In genomic region chr4:122086338-122086737, GRCh38 we compare ENCODE assay signal across 30 cellular contexts.
DNase-seq lines count a peak whose midpoint lies in the region; ATAC-seq, FAIRE-seq and TF ChIP-seq lines count a peak whose summit lies in the region.
"Had no signal": no experiment of that assay in that cellular context is flagged by ENCODE, and none has a peak within 500 bp of the region (broad histone marks: within the 10 kb centered on the region; RNA-seq: fewer than 3 reads in every experiment).

No MANE protein-coding gene starts in this region.

- no peak for TF ChIP-seq POLR2A in K562 (conservative IDR thresholded peaks at IDR 0.05)

- no peak overlapping the region for H4K8ac ChIP-seq in mesenchymal stem cell (ENCODE audit: low read length)

- no peak overlapping the region for H2AK5ac ChIP-seq in mesenchymal stem cell (ENCODE audit: low read length, severe bottlenecking)

- no peak overlapping the region for H3K4me2 ChIP-seq in K562 (ENCODE audit: insufficient read depth, low read length)
- H3K4me2 ChIP-seq in mesenchymal stem cell (ENCODE audit: low read length, poor library complexity, severe bottlenecking), result no peak overlapping the region
- H3K4me2 ChIP-seq: hepatocyte had no signal

- H2AFZ ChIP-seq in K562 (ENCODE audit: low read depth, low read length), result peak overlapping the region; percentile 23; the same call in 1 of the 2 replicates
- H2AFZ ChIP-seq in mesenchymal stem cell (ENCODE audit: low read depth, low read length), result no peak overlapping the region
- H2AFZ ChIP-seq: hepatocyte had no signal

- FAIRE-seq in K562 (lab: Jason Lieb, UNC), result no peak
- no peak for FAIRE-seq in HTR-8/SVneo (lab: Jason Lieb, UNC)
- FAIRE-seq: endothelial cell of umbilical vein, GM12892, HepG2 had no signal

- H3K18ac ChIP-seq in mesenchymal stem cell (ENCODE audit: low read depth in 1 of 2, low read length in 2 of 2), result no peak overlapping the region

- H3K9me3 ChIP-seq in K562 (replicated peaks; ENCODE audit: control insufficient read depth, insufficient read depth, low read depth, low read length) (no peaks in the 10 kb centered on the region), mesenchymal stem cell (ENCODE audit: control insufficient read depth, low read length) (no peaks in the 10 kb centered on the region)
- no peaks in the 10 kb centered on the region for H3K9me3 ChIP-seq in CD8-positive, alpha-beta T cell (ENCODE audit: low read length)
- H3K9me3 ChIP-seq: mucosa of descending colon, prostate gland, SJCRH30, tibial artery had no signal

- CTCF ChIA-PET in K562 (lab: Yijun Ruan, JAX; ENCODE audit: low intra/inter-chr PET ratio), result no interaction called here
- CTCF ChIA-PET in CD8-positive, alpha-beta T cell (lab: Charles Lee), result no interaction called here

- no peak overlapping the region for H2BK12ac ChIP-seq in mesenchymal stem cell (ENCODE audit: low read length in 2 of 2)

- H3K36me3 ChIP-seq in K562 (ENCODE audit: control insufficient read depth, insufficient read depth, low read length) (no peaks in the 10 kb centered on the region), mesenchymal stem cell (ENCODE audit: control insufficient read depth in 1 of 2, insufficient read depth in 2 of 2, low read depth in 1 of 2, low read length in 2 of 2) (no peaks in the 10 kb centered on the region)
- no peaks in the 10 kb centered on the region for H3K36me3 ChIP-seq in CD8-positive, alpha-beta T cell (ENCODE audit: insufficient read depth, low read length)
- H3K36me3 ChIP-seq: prostate gland, SJCRH30, tibial artery had no signal

- H3K9me1 ChIP-seq in K562 (ENCODE audit: control insufficient read depth, insufficient read depth, low read length), result no peaks in the 10 kb centered on the region

- no peaks in the 10 kb centered on the region for H3K79me1 ChIP-seq in mesenchymal stem cell (replicated peaks; ENCODE audit: low read length, poor library complexity, severe bottlenecking)

- no peak overlapping the region for H3K4me3 Mint-ChIP-seq in CD8-positive, alpha-beta T cell
- H3K4me3 Mint-ChIP-seq: activated naive CD4-positive, alpha-beta T cell treated with anti-CD3 and anti-CD28 coated beads, Interleukin-2, amount 10 ng/mL, durations not matched to agents 7 days and 5 days; CD4-positive, alpha-beta memory T cell; immature natural killer cell; neural crest cell; T-cell had no signal

- H2BK120ac ChIP-seq in mesenchymal stem cell (ENCODE audit: low read depth, low read length), result no peak overlapping the region

- no peak overlapping the region for H4K91ac ChIP-seq in mesenchymal stem cell (ENCODE audit: low read length)

- no peak for TF ChIP-seq EP300 in K562 (IDR thresholded peaks at IDR 0.05; ENCODE audit: low read length)

- no peak overlapping the region for H3K14ac ChIP-seq in mesenchymal stem cell (ENCODE audit: low read length in 2 of 2)

- no peak overlapping the region for H3K23ac ChIP-seq in mesenchymal stem cell (ENCODE audit: low read length in 2 of 2)

- no peaks in the 10 kb centered on the region for H3K9me3 Mint-ChIP-seq in CD8-positive, alpha-beta T cell
- H3K9me3 Mint-ChIP-seq: activated naive CD4-positive, alpha-beta T cell treated with anti-CD3 and anti-CD28 coated beads, Interleukin-2, amount 10 ng/mL, durations not matched to agents 7 days and 5 days; CD4-positive, alpha-beta memory T cell; neural crest cell; T-cell had no signal

- H3K9ac ChIP-seq in K562 (ENCODE audit: insufficient read depth in 1 of 2, low read depth in 2 of 2, low read length in 2 of 2) (no peak overlapping the region), mesenchymal stem cell (ENCODE audit: low read length) (no peak overlapping the region)

- POLR2A ChIA-PET in K562 (lab: Yijun Ruan, JAX), result no interaction called here
- POLR2A ChIA-PET in CD8-positive, alpha-beta T cell (lab: Charles Lee), result no interaction called here

- no peak overlapping the region for H2BK5ac ChIP-seq in mesenchymal stem cell (ENCODE audit: low read depth, low read length, poor library complexity, severe bottlenecking)

- H3K4ac ChIP-seq in mesenchymal stem cell (ENCODE audit: low read depth in 1 of 2, low read length in 2 of 2), result no peak overlapping the region

- intact Hi-C loops in K562 (cut with micrococcal nuclease), result no loop called here
- intact Hi-C loops in CD8-positive, alpha-beta T cell (cut with DNase I, micrococcal nuclease), result no loop called here

- H3K79me2 ChIP-seq in K562 (ENCODE audit: control insufficient read depth, insufficient read depth, low read length), result no peaks in the 10 kb centered on the region
- H3K79me2 ChIP-seq: hepatocyte had no signal

- no peak overlapping the region for H3K27ac Mint-ChIP-seq in CD8-positive, alpha-beta T cell
- H3K27ac Mint-ChIP-seq: activated naive CD4-positive, alpha-beta T cell treated with anti-CD3 and anti-CD28 coated beads, Interleukin-2, amount 10 ng/mL, durations not matched to agents 7 days and 5 days; immature natural killer cell; T-cell had no signal

- DNase-seq in H4 (ENCODE audit: low spot score) (peak; percentile 33), LHCN-M2 (ENCODE audit: low read depth) (peak; percentile 46), K562 (ENCODE audit: extremely low read depth in 1 of 4, low spot score in 3 of 4) (no peak), mesenchymal stem cell (peak; percentile 84), HTR-8/SVneo (ENCODE audit: insufficient read length, low spot score) (no peak), NCI-H226 (no peak)
- no peak for DNase-seq in CD8-positive, alpha-beta T cell
- DNase-seq: activated CD4-positive, alpha-beta T cell treated with anti-CD3 and anti-CD28 coated beads for 1 hour; activated CD8-positive, alpha-beta memory T cell treated with anti-CD3 and anti-CD28 coated beads for 24 hours; activated naive CD4-positive, alpha-beta T cell treated with anti-CD3 and anti-CD28 coated beads, Interleukin-2, amount 10 ng/mL, durations not matched to agents 7 days and 5 days; activated T-cell treated with anti-CD3 and anti-CD28 coated beads, Interleukin-2, amount 50 U/mL, for 48 hours; caudate nucleus; CD4-positive, alpha-beta memory T cell; foreskin keratinocyte; immature natural killer cell; mucosa of descending colon; NCI-H1694; SJCRH30; stimulated activated naive CD4-positive, alpha-beta T cell; T-cell; tibial artery had no signal

- WGBS in K562 (ENCODE audit: insufficient coverage, low coverage, missing lambda C conversion rate), result 0% methylated on average over 3 of the region's 3 CpGs
- WGBS in mesenchymal stem cell, result 15% methylated on average over 3 of the region's 3 CpGs

- TF ChIP-seq CTCF in K562 (IDR thresholded peaks at IDR 0.05 in 2 of 3, conservative IDR thresholded peaks at IDR 0.05 in 1 of 3; ENCODE audit: insufficient read depth in 2 of 3, low read depth in 1 of 3, low read length in 3 of 3), result no peak
- no peak for TF ChIP-seq CTCF in CD8-positive, alpha-beta T cell (IDR thresholded peaks at IDR 0.05)

- TF ChIP-seq RAD21 in K562 (CRISPR knock-in tag; conservative IDR thresholded peaks at IDR 0.05 in 1 of 2, IDR thresholded peaks at IDR 0.05 in 1 of 2), result no peak

- no peaks in the 10 kb centered on the region for H3K36me3 Mint-ChIP-seq in CD8-positive, alpha-beta T cell
- H3K36me3 Mint-ChIP-seq: activated naive CD4-positive, alpha-beta T cell treated with anti-CD3 and anti-CD28 coated beads, Interleukin-2, amount 10 ng/mL, durations not matched to agents 7 days and 5 days; CD4-positive, alpha-beta memory T cell; immature natural killer cell; T-cell had no signal

- H3K4me1 ChIP-seq in K562 (replicated peaks in 1 of 2; ENCODE audit: control insufficient read depth in 2 of 2, insufficient read depth in 2 of 2, low read length in 2 of 2), result no peaks in the 10 kb centered on the region
- no peaks in the 10 kb centered on the region for H3K4me1 ChIP-seq in mesenchymal stem cell (ENCODE audit: control insufficient read depth, insufficient read depth, low read depth, low read length)
- no peaks in the 10 kb centered on the region for H3K4me1 ChIP-seq in CD8-positive, alpha-beta T cell (ENCODE audit: insufficient read depth, low read length)
- H3K4me1 ChIP-seq: foreskin keratinocyte, prostate gland had no signal

- in situ Hi-C loops in K562 (cut with MboI), result no loop called here

- H3K4me3 ChIP-seq in K562 (no peak overlapping the region), mesenchymal stem cell (ENCODE audit: insufficient read depth in 1 of 2, low read depth in 1 of 2, low read length in 2 of 2) (no peak overlapping the region)
- H3K4me3 ChIP-seq in CD8-positive, alpha-beta T cell (ENCODE audit: low read depth, low read length), result no peak overlapping the region
- H3K4me3 ChIP-seq: hepatocyte, mucosa of descending colon, prostate gland, SJCRH30, skin epidermis, tibial artery had no signal

- H3K4me1 Mint-ChIP-seq in CD8-positive, alpha-beta T cell (ENCODE audit: low read depth), result no peaks in the 10 kb centered on the region
- H3K4me1 Mint-ChIP-seq: activated naive CD4-positive, alpha-beta T cell treated with anti-CD3 and anti-CD28 coated beads, Interleukin-2, amount 10 ng/mL, durations not matched to agents 7 days and 5 days; CD4-positive, alpha-beta memory T cell; immature natural killer cell; neural crest cell; T-cell had no signal

- peaks cover 0 to 2% of the 10 kb centered on the region in 2 experiments; a peak in 1 of 5 replicates for H3K27me3 ChIP-seq in K562 (ENCODE audit: control insufficient read depth in 2 of 2, insufficient read depth in 2 of 2, low read length in 2 of 2)
- H3K27me3 ChIP-seq in mesenchymal stem cell (ENCODE audit: control insufficient read depth in 1 of 2, insufficient read depth in 1 of 2, low read length in 2 of 2), result no peaks in the 10 kb centered on the region
- H3K27me3 ChIP-seq in CD8-positive, alpha-beta T cell (ENCODE audit: insufficient read depth, low read length), result no peaks in the 10 kb centered on the region
- H3K27me3 ChIP-seq: foreskin keratinocyte, SJCRH30, tibial artery had no signal

- H3K27ac ChIP-seq in K562 (ENCODE audit: extremely low read depth, low read depth, low read length) (no peak overlapping the region), mesenchymal stem cell (ENCODE audit: low read length, poor library complexity, severe bottlenecking) (no peak overlapping the region)
- no peak overlapping the region for H3K27ac ChIP-seq in CD8-positive, alpha-beta T cell (ENCODE audit: low read depth, low read length)
- H3K27ac ChIP-seq: foreskin keratinocyte, hepatocyte, prostate gland, SJCRH30, skin epidermis, tibial artery had no signal

- no peak for ATAC-seq in K562
- no peak for ATAC-seq in HG02623 (IDR thresholded peaks at IDR 0.05; ENCODE audit: unreplicated experiment)
- no peak for ATAC-seq in CD8-positive, alpha-beta T cell
- ATAC-seq: foreskin keratinocyte, HepG2, mucosa of descending colon, Panc1, T-cell had no signal

- H2BK15ac ChIP-seq in mesenchymal stem cell (ENCODE audit: low read depth, poor library complexity, severe bottlenecking), result no peak overlapping the region

- no TSS peak for BruUV-seq in K562 (replicated peaks; lab: Mats Ljungman, UMichigan)

- H4K20me1 ChIP-seq in K562 (replicated peaks; ENCODE audit: control insufficient read depth, insufficient read depth, low read length), result no peaks in the 10 kb centered on the region

- peaks cover 4% of the 10 kb centered on the region for H3K27me3 Mint-ChIP-seq in CD8-positive, alpha-beta T cell (ENCODE audit: low read depth)
- H3K27me3 Mint-ChIP-seq: CD4-positive, alpha-beta memory T cell had no signal

TF ChIP-seq in K562, 482 proteins besides CTCF, POLR2A, EP300 and RAD21:
- TF ChIP-seq ARNT (IDR thresholded peaks at IDR 0.05) (no peak), ERF (CRISPR knock-in tag; IDR thresholded peaks at IDR 0.05) (no peak)

Comparison
In these comparisons a context has a peak if more than half of its experiments do, and no peak if none do; other contexts are left out.
1. DNase-seq: peak in H4 (single experiment), LHCN-M2 (single experiment) and mesenchymal stem cell (single experiment); none in K562 (0 of 4), HTR-8/SVneo (single experiment), NCI-H226 (single experiment) and CD8-positive, alpha-beta T cell (0 of 7).